In the genomic region with DNA sequence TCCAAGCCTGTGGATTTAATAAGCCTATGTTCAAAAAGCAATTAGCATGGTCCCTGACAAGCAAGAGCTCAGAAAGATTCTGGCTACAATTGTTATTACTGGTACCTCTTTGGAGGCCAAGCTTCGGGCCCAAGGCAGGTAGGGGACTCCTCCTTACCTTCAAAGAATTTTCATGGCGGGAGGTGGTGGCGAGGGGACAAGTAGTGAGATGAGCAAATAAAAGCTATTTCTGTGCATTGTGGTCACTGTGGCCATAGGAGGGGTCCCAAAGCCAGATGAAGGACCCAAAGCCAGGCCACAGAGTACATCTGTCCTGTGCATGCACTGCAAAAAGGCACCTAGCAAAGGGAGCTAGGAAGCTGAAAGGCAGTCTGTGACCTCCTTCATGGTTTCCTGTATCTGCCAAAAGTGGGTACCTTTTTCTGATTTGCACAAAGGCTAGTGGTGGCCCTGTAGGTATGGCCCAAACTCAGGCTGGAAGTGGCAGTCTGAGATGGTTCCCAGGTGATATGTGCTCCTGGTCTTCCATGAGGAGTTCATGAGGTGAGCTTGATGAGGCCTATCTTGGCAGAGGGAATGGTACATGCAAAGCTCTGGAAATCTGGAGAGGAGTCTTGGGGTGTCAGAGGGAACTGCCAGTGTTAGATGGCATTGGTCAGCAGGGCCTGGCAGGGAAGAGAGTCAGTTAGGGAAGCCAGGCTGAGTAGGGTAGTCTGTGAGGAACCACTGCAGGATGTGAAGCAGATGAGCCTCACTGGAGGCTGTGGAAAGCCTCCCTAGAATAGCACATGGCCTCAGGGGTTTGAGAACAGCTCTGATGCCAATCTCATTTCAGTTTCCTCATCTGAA, we compare ENCODE assay signal across 17 cellular contexts. TPM values are rescaled to one million over a fixed set of nuclear protein-coding genes. Genes with fewer than 3 reads are reported as not detected.
DNase-seq lines count a peak whose midpoint lies in the region; ATAC-seq and TF ChIP-seq lines count a peak whose summit lies in the region.
"Had no signal": no experiment of that assay in that cellular context is flagged by ENCODE, and none has a peak within 500 bp of the region (broad histone marks: within the 10 kb centered on the region; RNA-seq: fewer than 3 reads in every experiment).

No MANE protein-coding gene starts in this region.

- H3K27ac ChIP-seq in mesendoderm (ENCODE audit: low read depth, low read length) (no peak overlapping the region), upper lobe of right lung (no peak overlapping the region)
- H3K27ac ChIP-seq: esophagus muscularis mucosa, RWPE1 had no signal

- WGBS in mesendoderm (ENCODE audit: extremely low coverage, insufficient coverage, low lambda C conversion rate): no CpG with 5 or more reads among the region's 3 CpGs

- peaks cover 2% of the 10 kb centered on the region for H3K79me1 ChIP-seq in mesendoderm (ENCODE audit: low read length)

- no peak overlapping the region for H4K5ac ChIP-seq in mesendoderm (ENCODE audit: low read length)

- CTCF ChIA-PET in activated B cell treated with CpG ODN at 0.5 μM for 24 hours (lab: Charles Lee): interaction anchor here (1.4 to 2.3 kb wide), 2 partner anchors 10 to 121 kb away, joined by 6 to 7 read pairs; no protein-coding TSS in a partner anchor

- peaks cover 24% of the 10 kb centered on the region for H3K4me1 ChIP-seq in mesendoderm (ENCODE audit: control insufficient read depth, low read depth, low read length)
- peaks cover 23% of the 10 kb centered on the region for H3K4me1 ChIP-seq in upper lobe of right lung

- H3K9me3 Mint-ChIP-seq in activated B cell treated with CpG ODN at 0.5 μM for 24 hours: no peaks in the 10 kb centered on the region

- no peak for TF ChIP-seq CTCF in activated B cell treated with CpG ODN at 0.5 μM for 24 hours (IDR thresholded peaks at IDR 0.05)
- TF ChIP-seq CTCF in upper lobe of right lung (IDR thresholded peaks at IDR 0.05): no peak
- TF ChIP-seq CTCF in GM20000 (IDR thresholded peaks at IDR 0.05; ENCODE audit: extremely low read depth, missing control alignments): no peak

- no peak overlapping the region for H3K4ac ChIP-seq in mesendoderm (ENCODE audit: low read depth, low read length)

- no peak overlapping the region for H3K56ac ChIP-seq in mesendoderm (ENCODE audit: low read length)

- H3K36me3 ChIP-seq in mesendoderm (ENCODE audit: control insufficient read depth, insufficient read depth, low read length): no peaks in the 10 kb centered on the region
- H3K36me3 ChIP-seq in upper lobe of right lung: no peaks in the 10 kb centered on the region
- H3K36me3 ChIP-seq: esophagus muscularis mucosa, transverse colon had no signal

- intact Hi-C loops in activated B cell treated with CpG ODN at 0.5 μM for 24 hours (cut with micrococcal nuclease): no loop called here
- intact Hi-C loops in upper lobe of right lung (cut with DNase I): no loop called here

- no peaks in the 10 kb centered on the region for H3K27me3 Mint-ChIP-seq in activated B cell treated with CpG ODN at 0.5 μM for 24 hours

- H3K36me3 Mint-ChIP-seq in activated B cell treated with CpG ODN at 0.5 μM for 24 hours (ENCODE audit: low read depth): peaks cover 6% of the 10 kb centered on the region

- H3K79me2 ChIP-seq in mesendoderm (ENCODE audit: control insufficient read depth, insufficient read depth, low read length): peaks cover 12% of the 10 kb centered on the region

- H3K4me3 Mint-ChIP-seq in activated B cell treated with CpG ODN at 0.5 μM for 24 hours: no peak overlapping the region
- H3K4me3 Mint-ChIP-seq: activated CD8-positive, alpha-beta T cell treated with anti-CD3 and anti-CD28 coated beads, Interleukin-2, amount 10 ng/mL, durations not matched to agents 7 days and 5 days had no signal

- no peak overlapping the region for H2BK5ac ChIP-seq in mesendoderm (ENCODE audit: low read length)

- ATAC-seq in activated B cell treated with CpG ODN at 0.5 μM for 24 hours (ENCODE audit: low read depth) (no peak), upper lobe of right lung (no peak), HG03378 (IDR thresholded peaks at IDR 0.05; ENCODE audit: unreplicated experiment) (no peak)
- ATAC-seq: activated CD8-positive, alpha-beta T cell treated with anti-CD3 and anti-CD28 coated beads, Interleukin-2, amount 10 ng/mL, durations not matched to agents 7 days and 5 days had no signal

- no peak overlapping the region for H2BK15ac ChIP-seq in mesendoderm (replicated peaks; ENCODE audit: low read depth)

- peaks cover 68% of the 10 kb centered on the region for H3K4me1 Mint-ChIP-seq in activated B cell treated with CpG ODN at 0.5 μM for 24 hours

- peak; percentile 1 for DNase-seq in activated naive CD4-positive, alpha-beta T cell treated with anti-CD3 and anti-CD28 coated beads, Interleukin-2, amount 50 U/mL, for 16 hours
- no peak for DNase-seq in activated naive CD4-positive, alpha-beta T cell (lab: John Stamatoyannopoulos, UW)
- DNase-seq in activated B cell treated with CpG ODN at 0.5 μM for 24 hours: peak; percentile 12
- no peak for DNase-seq in mesendoderm
- peak; percentile 16 for DNase-seq in upper lobe of right lung
- DNase-seq in GM20000 (ENCODE audit: low spot score): no peak
- no peak for DNase-seq in T1000 (lab: John Stamatoyannopoulos, UW)
- DNase-seq: activated CD8-positive, alpha-beta T cell treated with anti-CD3 and anti-CD28 coated beads, Interleukin-2, amount 10 ng/mL, durations not matched to agents 7 days and 5 days; DMS53; IMR-90; NCI-H1436 treated with DMSO at 0.1 percent for 48 hours; NCI-H69; T-helper 9 cell had no signal

- no peak overlapping the region for H4K8ac ChIP-seq in mesendoderm (ENCODE audit: low read depth, low read length)

- POLR2A ChIA-PET in activated B cell treated with CpG ODN at 0.5 μM for 24 hours (lab: Charles Lee): interaction anchor here (1.0 to 11.7 kb wide), 4 partner anchors 9 to 45 kb away, joined by 4 to 772 read pairs (median 6); no protein-coding TSS in a partner anchor

- no peaks in the 10 kb centered on the region for H3K9me3 ChIP-seq in upper lobe of right lung
- H3K9me3 ChIP-seq: esophagus muscularis mucosa, transverse colon had no signal

- no peak overlapping the region for H3K18ac ChIP-seq in mesendoderm (ENCODE audit: low read length)

- H2BK120ac ChIP-seq in mesendoderm (ENCODE audit: low read depth, low read length): no peak overlapping the region

- H2AK5ac ChIP-seq in mesendoderm (ENCODE audit: low read length): peak overlapping the region; percentile 95

- no peak overlapping the region for H3K23ac ChIP-seq in mesendoderm (ENCODE audit: low read length)

- H3K27ac Mint-ChIP-seq in activated B cell treated with CpG ODN at 0.5 μM for 24 hours: peak overlapping the region; percentile 9
- H3K27ac Mint-ChIP-seq: activated CD8-positive, alpha-beta T cell treated with anti-CD3 and anti-CD28 coated beads, Interleukin-2, amount 10 ng/mL, durations not matched to agents 7 days and 5 days had no signal

- no peak overlapping the region for H3K4me3 ChIP-seq in mesendoderm (ENCODE audit: low read length)
- no peak overlapping the region for H3K4me3 ChIP-seq in upper lobe of right lung
- H3K4me3 ChIP-seq: esophagus muscularis mucosa, transverse colon had no signal

- H3K9ac ChIP-seq in mesendoderm (ENCODE audit: low read length): no peak overlapping the region

- no peak overlapping the region for H3K4me2 ChIP-seq in mesendoderm (ENCODE audit: low read length)

- H3K27me3 ChIP-seq in mesendoderm (ENCODE audit: insufficient read depth, low read length, poor library complexity) (no peaks in the 10 kb centered on the region), upper lobe of right lung (no peaks in the 10 kb centered on the region)
- H3K27me3 ChIP-seq: transverse colon had no signal

RNA-seq across cellular contexts. Expression of a gene that starts 3.3 kb away (rescaled TPM):
- total RNA-seq in activated B cell treated with CpG ODN at 0.5 μM for 24 hours (94.9 and 115 TPM in 2 replicates), upper lobe of right lung (30.6 TPM)
- polyA plus RNA-seq in mesendoderm (2013, experiment 1 of 2): 90.1 TPM
- polyA plus RNA-seq in mesendoderm (2013, experiment 2 of 2): 88.3 TPM

Comparison
In these comparisons a context has a peak if more than half of its experiments do, and no peak if none do; other contexts are left out.
1. DNase-seq: peak in activated naive CD4-positive, alpha-beta T cell treated with anti-CD3 and anti-CD28 coated beads, Interleukin-2, amount 50 U/mL, for 16 hours (single experiment), activated B cell treated with CpG ODN at 0.5 μM for 24 hours (single experiment) and upper lobe of right lung (single experiment); none in activated naive CD4-positive, alpha-beta T cell (0 of 4), mesendoderm (single experiment), GM20000 (single experiment) and T1000 (single experiment).